In the genomic region with DNA sequence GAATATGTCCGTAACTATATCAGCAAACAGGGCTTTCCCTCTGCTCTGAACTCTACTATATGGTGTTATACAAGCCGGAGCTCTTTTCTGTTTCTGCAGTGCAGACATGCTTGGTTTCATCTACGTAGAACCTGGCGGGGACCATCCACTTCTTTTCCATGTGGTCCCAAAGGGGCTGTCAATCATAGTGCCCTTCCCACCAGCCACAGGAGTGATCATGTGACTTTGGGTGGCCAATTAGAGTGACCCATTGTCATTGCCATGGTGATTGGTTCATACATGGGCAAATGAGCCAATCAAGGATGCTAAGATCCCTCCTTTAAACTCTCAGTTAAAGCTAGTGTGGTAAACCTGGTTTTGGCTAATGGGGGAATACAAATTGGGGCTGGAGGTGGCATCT, we compare ENCODE assay signal across 23 cellular contexts.
"Had no signal": no experiment of that assay in that cellular context is flagged by ENCODE, and none has a peak within 500 bp of the region (broad histone marks: within the 10 kb centered on the region; RNA-seq: fewer than 3 reads in every experiment).

No MANE protein-coding gene starts in this region.

- H3K4me3 Mint-ChIP-seq: immature natural killer cell, mesothelial cell of epicardium, naive B cell had no signal

- DNase-seq: dermis blood vessel endothelial cell; dorsolateral prefrontal cortex; effector CD4-positive, alpha-beta T cell; effector memory CD4-positive, alpha-beta T cell; foreskin keratinocyte; heart left ventricle; hypothalamus; immature natural killer cell; islet precursor cell; kidney; kidney glomerular epithelial cell; left colon; left lung; left ventricle myocardium superior; lower lobe of right lung; mesenchymal stem cell; mucosa of descending colon; naive B cell had no signal

- H3K27me3 Mint-ChIP-seq: naive B cell had no signal

- H3K4me3 ChIP-seq: coronary artery, dorsolateral prefrontal cortex, esophagus muscularis mucosa, gastroesophageal sphincter, heart left ventricle, hepatocyte, left lung, lower lobe of right lung, mucosa of descending colon had no signal

- ATAC-seq: foreskin keratinocyte, gastroesophageal sphincter, heart left ventricle, left colon, left lung, left ventricle myocardium superior, lower lobe of right lung, mucosa of descending colon had no signal

- H3K36me3 ChIP-seq: esophagus muscularis mucosa, gastroesophageal sphincter, heart left ventricle, left lung, lower lobe of right lung had no signal

- H3K27ac Mint-ChIP-seq: immature natural killer cell, mesothelial cell of epicardium, naive B cell had no signal

- H3K27ac ChIP-seq: coronary artery, dorsolateral prefrontal cortex, esophagus muscularis mucosa, foreskin keratinocyte, gastroesophageal sphincter, heart left ventricle, hepatocyte, left lung, lower lobe of right lung had no signal

- H3K4me1 ChIP-seq: esophagus muscularis mucosa, foreskin keratinocyte, gastroesophageal sphincter, heart left ventricle, left lung, lower lobe of right lung had no signal

- H3K9me3 ChIP-seq: esophagus muscularis mucosa, lower lobe of right lung, mucosa of descending colon had no signal

- H3K36me3 Mint-ChIP-seq: immature natural killer cell, mesothelial cell of epicardium, naive B cell had no signal

- H3K4me1 Mint-ChIP-seq: immature natural killer cell, mesothelial cell of epicardium, naive B cell had no signal

- H3K27me3 ChIP-seq: dorsolateral prefrontal cortex, foreskin keratinocyte, gastroesophageal sphincter, heart left ventricle, hepatocyte, left lung had no signal
